Comparison of ENCODE assay signal across 8 cellular contexts in the genomic region with DNA sequence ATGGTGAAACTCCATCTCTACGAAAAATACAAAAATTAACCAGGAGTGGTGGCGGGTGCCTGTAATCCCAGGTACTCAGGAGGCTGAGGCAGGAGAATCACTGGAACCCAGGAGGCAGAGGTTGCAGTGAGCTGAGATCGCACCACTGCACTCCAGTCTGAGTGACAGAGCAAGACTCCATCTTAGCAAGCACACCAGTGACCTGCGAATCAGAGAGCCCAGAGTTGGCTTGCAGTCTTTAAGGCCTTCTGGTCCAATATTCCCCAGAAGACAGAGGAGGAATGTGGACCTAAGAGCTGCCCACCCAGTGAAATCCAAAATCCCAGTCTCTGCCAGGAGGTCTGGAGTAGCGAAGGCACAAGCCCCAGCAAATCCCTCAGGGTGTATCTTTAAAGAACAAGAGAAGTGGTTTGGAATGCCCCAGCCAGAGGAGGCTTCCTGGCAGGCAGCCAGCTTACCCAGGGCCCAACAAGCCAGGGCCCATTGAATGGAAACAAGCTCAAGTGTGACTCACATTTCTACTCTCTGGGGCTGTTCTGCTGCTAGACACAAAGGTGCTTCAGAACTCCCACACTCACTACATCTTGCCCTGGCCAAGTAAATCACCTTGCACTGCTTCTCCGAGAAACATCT. TPM values are rescaled to one million over a fixed set of nuclear protein-coding genes. Genes with fewer than 3 reads are reported as not detected.
A peak's percentile ranks its signal among the peaks of the same experiment; 100 is the strongest.
DNase-seq lines count a peak whose midpoint lies in the region; ATAC-seq and TF ChIP-seq lines count a peak whose summit lies in the region.

No MANE protein-coding gene starts in this region.

- peaks cover 0 to 5% (median 0%) of the 10 kb centered on the region in 3 donors for H3K36me3 ChIP-seq in esophagus squamous epithelium

- DNase-seq in DMS 273 (lab: John Stamatoyannopoulos, UW; ENCODE audit: unreplicated experiment) (peak; percentile 89), HT1080 (ENCODE audit: low read depth) (peak; percentile 83), T1000 (lab: John Stamatoyannopoulos, UW) (peak; percentile 58), esophagus squamous epithelium (lab: John Stamatoyannopoulos, UW) (no peak)
- DNase-seq in stimulated activated CD4-positive, alpha-beta T cell treated with anti-CD3 and anti-CD28 coated beads, TNF-alpha, amount 100 ng/mL, for 48 hours (ENCODE audit: low read depth in 3 of 3), result peak; percentile 31 to 52 (median 40)

- peak overlapping the region in 3 of 4 donors; percentile 10 to 60 (median 43) for H3K27ac ChIP-seq in esophagus squamous epithelium

- TF ChIP-seq POLR2A in esophagus squamous epithelium (IDR thresholded peaks at IDR 0.05), result no peak

- no peaks in the 10 kb centered on the region for H3K9me3 ChIP-seq in esophagus squamous epithelium

- intact Hi-C loops in esophagus squamous epithelium (cut with DNase I), result no loop called here

- no peaks in the 10 kb centered on the region for H3K27me3 ChIP-seq in esophagus squamous epithelium

- H3K4me3 ChIP-seq in esophagus squamous epithelium, result no peak overlapping the region

- no peak for ATAC-seq in GM21447 (IDR thresholded peaks at IDR 0.05; ENCODE audit: unreplicated experiment)
- no peak for ATAC-seq in HG02884 (IDR thresholded peaks at IDR 0.05; ENCODE audit: unreplicated experiment)
- ATAC-seq in HG03520 (IDR thresholded peaks at IDR 0.05; ENCODE audit: unreplicated experiment), result no peak

- no peak for TF ChIP-seq CTCF in esophagus squamous epithelium (IDR thresholded peaks at IDR 0.05)

- 56 to 81% methylated on average over 4 to 5 of the region's 6 CpGs for WGBS in esophagus squamous epithelium, 2 donors

- H3K4me1 ChIP-seq in esophagus squamous epithelium, result peaks cover 0 to 45% (median 6%) of the 10 kb centered on the region in 3 donors

RNA-seq across cellular contexts. Expression of gene GPR161, which starts 23.9 kb away (rescaled TPM):
- total RNA-seq in HT1080 (2014; rRNA removed; shearing (Covaris generic)), result 12.8 and 13.4 TPM in 2 replicates
- polyA plus RNA-seq in HT1080 (2015; cell fraction: cytosol; rRNA removed), result 5.3 and 5.8 TPM in 2 replicates
- polyA plus RNA-seq in HT1080 (2015; cell fraction: nucleus; rRNA removed), result 6.4 and 7.5 TPM in 2 replicates
- total RNA-seq in esophagus squamous epithelium, result 10 to 100 TPM in 1 of 4 donors, 1 to 10 TPM in 3; 1.7 to 12.2 (median 3.9) TPM
